In genomic region chr2:199910338-199911051, GRCh38 we compare ENCODE assay signal across 8 cellular contexts. TPM values are rescaled to one million over a fixed set of nuclear protein-coding genes. Genes with fewer than 3 reads are reported as not detected.
DNase-seq lines count a peak whose midpoint lies in the region; ATAC-seq and TF ChIP-seq lines count a peak whose summit lies in the region.

No MANE protein-coding gene starts in this region.

- no peak overlapping the region for H2BK120ac ChIP-seq in mesenchymal stem cell (ENCODE audit: low read depth, low read length)

- H4K8ac ChIP-seq in mesenchymal stem cell (ENCODE audit: low read length): no peak overlapping the region

- 44% methylated on average over 17 of the region's 18 CpGs for WGBS in mesenchymal stem cell

- H3K14ac ChIP-seq in mesenchymal stem cell (ENCODE audit: low read length in 2 of 2): no peak overlapping the region

- POLR2A ChIA-PET in HEK293 (lab: Yijun Ruan, JAX): interaction anchor here (0.6 to 2.3 kb wide), 5 partner anchors 10 to 51 kb away, joined by 3 to 9 read pairs (median 3); no protein-coding TSS in a partner anchor

- CTCF ChIA-PET in HEK293 (lab: Yijun Ruan, JAX): interaction anchor here (0.6 to 0.9 kb wide), 3 partner anchors 45 to 522 kb away, joined by 4 to 5 read pairs (median 5); partner anchors contain the start of genes MAIP1 and TYW5

- H2BK12ac ChIP-seq in mesenchymal stem cell (ENCODE audit: low read length in 2 of 2): no peak overlapping the region

- H3K9me3 ChIP-seq in HEK293 (ENCODE audit: control insufficient read depth, insufficient read depth, low read depth, low read length): no peaks in the 10 kb centered on the region
- H3K9me3 ChIP-seq in ascending aorta: no peaks in the 10 kb centered on the region
- no peaks in the 10 kb centered on the region for H3K9me3 ChIP-seq in mesenchymal stem cell (ENCODE audit: control insufficient read depth, low read length)

- H3K9ac ChIP-seq in mesenchymal stem cell (ENCODE audit: low read length): peak overlapping the region; percentile 97

- no peak overlapping the region for H2BK15ac ChIP-seq in mesenchymal stem cell (ENCODE audit: low read depth, poor library complexity, severe bottlenecking)

- H4K91ac ChIP-seq in mesenchymal stem cell (ENCODE audit: low read length): no peak overlapping the region

- peak overlapping the region; percentile 34 for H3K4me3 ChIP-seq in HEK293 (ENCODE audit: low read depth, low read length)
- peak overlapping the region; percentile 84 to 85 for H3K4me3 ChIP-seq in ascending aorta
- peak overlapping the region; percentile 95 to 97 for H3K4me3 ChIP-seq in mesenchymal stem cell (ENCODE audit: insufficient read depth in 1 of 2, low read depth in 1 of 2, low read length in 2 of 2)

- no peaks in the 10 kb centered on the region for H3K27me3 ChIP-seq in ascending aorta
- no peaks in the 10 kb centered on the region for H3K27me3 ChIP-seq in mesenchymal stem cell (ENCODE audit: control insufficient read depth in 1 of 2, insufficient read depth in 1 of 2, low read length in 2 of 2)

- H3K4me1 ChIP-seq in HEK293 (ENCODE audit: control insufficient read depth, insufficient read depth, low read length) (no peaks in the 10 kb centered on the region; the same call in 1 of the 2 replicates), ascending aorta (peaks cover 0 to 16% of the 10 kb centered on the region in 2 donors), mesenchymal stem cell (ENCODE audit: control insufficient read depth, insufficient read depth, low read depth, low read length) (peaks cover 2% of the 10 kb centered on the region)

- intact Hi-C loops in ascending aorta (cut with DNase I): loop anchor here (2.0 kb wide), 1 partner anchor 616 kb away; the partner anchor contains the start of gene SGO2

- H3K27ac ChIP-seq in 22Rv1: peak overlapping the region; percentile 93
- peak overlapping the region; percentile 72 for H3K27ac ChIP-seq in HEK293 (ENCODE audit: extremely low read depth, low read depth, low read length)
- peak overlapping the region; percentile 95 to 98 for H3K27ac ChIP-seq in ascending aorta
- no peak overlapping the region for H3K27ac ChIP-seq in mesenchymal stem cell (ENCODE audit: low read length, poor library complexity, severe bottlenecking)

- no peaks in the 10 kb centered on the region for H3K79me1 ChIP-seq in mesenchymal stem cell (replicated peaks; ENCODE audit: low read length, poor library complexity, severe bottlenecking)

- no peak overlapping the region for H2AFZ ChIP-seq in mesenchymal stem cell (ENCODE audit: low read depth, low read length)

- no peak overlapping the region for H2AK5ac ChIP-seq in mesenchymal stem cell (ENCODE audit: low read length, severe bottlenecking)

- H3K18ac ChIP-seq in mesenchymal stem cell (ENCODE audit: low read depth in 1 of 2, low read length in 2 of 2): no peak overlapping the region

- no peak overlapping the region for H2BK5ac ChIP-seq in mesenchymal stem cell (ENCODE audit: low read depth, low read length, poor library complexity, severe bottlenecking)

- DNase-seq in ascending aorta (ENCODE audit: low spot score in 2 of 2) (no peak), mesenchymal stem cell (no peak), AML-193 (lab: John Stamatoyannopoulos, UW) (no peak), NCI-H82 (lab: John Stamatoyannopoulos, UW) (no peak), NCI-H1105 (lab: John Stamatoyannopoulos, UW) (no peak)

- TF ChIP-seq CTCF in 22Rv1 (IDR thresholded peaks at IDR 0.05): no peak
- TF ChIP-seq CTCF in HEK293 (tag by site-specific recombination; IDR thresholded peaks at IDR 0.05): no peak
- TF ChIP-seq CTCF in ascending aorta (IDR thresholded peaks at IDR 0.05): no peak

- no peak for ATAC-seq in HG03432 (IDR thresholded peaks at IDR 0.05; ENCODE audit: unreplicated experiment)

- no peak overlapping the region for H3K23ac ChIP-seq in mesenchymal stem cell (ENCODE audit: low read length in 2 of 2)

- H3K4ac ChIP-seq in mesenchymal stem cell (ENCODE audit: low read depth in 1 of 2, low read length in 2 of 2): peak overlapping the region in 1 of 2 experiments; percentile 41

- H3K4me2 ChIP-seq in mesenchymal stem cell (ENCODE audit: low read length, poor library complexity, severe bottlenecking): peak overlapping the region; percentile 89

- peaks cover 0 to 19% of the 10 kb centered on the region in 2 experiments; a peak in 2 of 3 replicates for H3K36me3 ChIP-seq in HEK293 (ENCODE audit: control insufficient read depth in 2 of 2, insufficient read depth in 1 of 2, low read length in 2 of 2)
- H3K36me3 ChIP-seq in ascending aorta: no peaks in the 10 kb centered on the region
- peaks cover 0 to 5% of the 10 kb centered on the region in 2 experiments for H3K36me3 ChIP-seq in mesenchymal stem cell (ENCODE audit: control insufficient read depth in 1 of 2, insufficient read depth in 2 of 2, low read depth in 1 of 2, low read length in 2 of 2)

TF ChIP-seq in HEK293, 187 proteins besides CTCF, POLR2A, EP300 and RAD21:
- no peak for TF ChIP-seq ZNF48 (tag by site-specific recombination; IDR thresholded peaks at IDR 0.05)
- no peak for TF ChIP-seq ZBTB17 (tag by site-specific recombination; IDR thresholded peaks at IDR 0.05)
- no peak for TF ChIP-seq ZNF837 (tag by site-specific recombination; IDR thresholded peaks at IDR 0.05)
- no peak for TF ChIP-seq IKZF3 (tag by site-specific recombination; IDR thresholded peaks at IDR 0.05)
- TF ChIP-seq ZNF37A (tag by site-specific recombination; IDR thresholded peaks at IDR 0.05): no peak
- TF ChIP-seq ZNF155 (tag by site-specific recombination; IDR thresholded peaks at IDR 0.05): no peak
- TF ChIP-seq ZNF510 (tag by site-specific recombination; IDR thresholded peaks at IDR 0.05; ENCODE audit: insufficient replicate concordance): no peak
- TF ChIP-seq GFI1B (tag by site-specific recombination; IDR thresholded peaks at IDR 0.05): no peak
- no peak for TF ChIP-seq HOXD13 (CRISPR knock-in tag; IDR thresholded peaks at IDR 0.05; ENCODE audit: borderline replicate concordance)
- no peak for TF ChIP-seq GLI4 (tag by site-specific recombination; IDR thresholded peaks at IDR 0.05)
- TF ChIP-seq ZSCAN4 (tag by site-specific recombination; IDR thresholded peaks at IDR 0.05): no peak
- no peak for TF ChIP-seq ZBTB10 (tag by site-specific recombination; IDR thresholded peaks at IDR 0.05)
- no peak for TF ChIP-seq ZNF626 (tag by site-specific recombination; IDR thresholded peaks at IDR 0.05)
- TF ChIP-seq ZNF302 (tag by site-specific recombination; IDR thresholded peaks at IDR 0.05; ENCODE audit: low read depth): no peak
- TF ChIP-seq KLF16 (tag by site-specific recombination; IDR thresholded peaks at IDR 0.05): no peak

RNA-seq across cellular contexts. Expression of gene C2orf69, which starts 0.6 kb away (rescaled TPM):
- 1.9 TPM for total RNA-seq in ascending aorta
- 5.9 TPM for polyA plus RNA-seq in mesenchymal stem cell (2013, experiment 1 of 2)
- 6.2 TPM for polyA plus RNA-seq in mesenchymal stem cell (2013, experiment 2 of 2)

RNA-seq across cellular contexts. Expression of gene TYW5, which starts 44.8 kb away (rescaled TPM):
- not detected for total RNA-seq in ascending aorta
- 3.8 TPM for polyA plus RNA-seq in mesenchymal stem cell (2013, experiment 1 of 2)
- 3.8 TPM for polyA plus RNA-seq in mesenchymal stem cell (2013, experiment 2 of 2)

RNA-seq across cellular contexts. Expression of gene MAIP1, which starts 44.9 kb away (rescaled TPM):
- 11.7 TPM for total RNA-seq in ascending aorta
- 10.8 TPM for polyA plus RNA-seq in mesenchymal stem cell (2013, experiment 1 of 2)
- 11.6 TPM for polyA plus RNA-seq in mesenchymal stem cell (2013, experiment 2 of 2)

RNA-seq across cellular contexts. Expression of gene FTCDNL1, which starts 59.5 kb away (rescaled TPM):
- total RNA-seq in ascending aorta: 3.4 TPM
- polyA plus RNA-seq in mesenchymal stem cell (2013, experiment 1 of 2): 0.01 TPM
- 0.04 TPM for polyA plus RNA-seq in mesenchymal stem cell (2013, experiment 2 of 2)

Comparison
In these comparisons a context has a peak if more than half of its experiments do, and no peak if none do; other contexts are left out.
1. H3K4me3 ChIP-seq: peak in every context shown above with its lines; median percentile 96 in mesenchymal stem cell; 84 in ascending aorta; 34 in HEK293.